In the genomic region with DNA sequence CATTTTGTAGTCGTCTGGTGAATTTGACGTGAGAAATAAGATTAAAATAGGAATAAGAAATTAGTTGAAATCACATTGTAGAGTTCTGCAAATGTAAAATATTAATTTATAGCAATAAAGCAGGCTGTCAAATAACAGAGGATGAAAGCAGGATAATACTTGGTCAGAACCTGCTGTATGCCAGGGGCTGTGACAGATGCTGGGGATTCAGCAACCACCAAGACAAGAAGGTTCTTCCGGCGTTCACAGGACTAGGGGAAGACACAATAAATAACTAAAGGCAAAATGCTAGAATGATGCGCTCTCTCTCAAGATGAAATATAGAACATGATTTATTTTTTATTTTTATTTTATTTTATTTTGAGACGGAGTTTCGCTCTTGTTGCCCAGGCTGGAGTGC, we compare ENCODE assay signal across 9 cellular contexts. TPM values are rescaled to one million over a fixed set of nuclear protein-coding genes. Genes with fewer than 3 reads are reported as not detected.
A peak's percentile ranks its signal among the peaks of the same experiment; 100 is the strongest.
DNase-seq lines count a peak whose midpoint lies in the region; ATAC-seq, FAIRE-seq and TF ChIP-seq lines count a peak whose summit lies in the region.
"Had no signal": no experiment of that assay in that cellular context is flagged by ENCODE, and none has a peak within 500 bp of the region (broad histone marks: within the 10 kb centered on the region; RNA-seq: fewer than 3 reads in every experiment).

No MANE protein-coding gene starts in this region.

- H3K4me3 Mint-ChIP-seq in memory B cell: peak overlapping the region; percentile 91

- RAD21 ChIA-PET in HCT116 (lab: Charles Lee; ENCODE audit: low non-redundant PET in 1 of 2, low total read pairs in 2 of 2, uncharacterized antibody in 2 of 2, unreplicated experiment in 2 of 2): no interaction called here

- CTCF ChIA-PET in A549 (lab: Yijun Ruan, JAX): interaction anchor here (1.0 kb wide), 1 partner anchor 21 kb away, joined by 3 read pairs; no protein-coding TSS in a partner anchor
- CTCF ChIA-PET in HCT116 (lab: Charles Lee): no interaction called here

- no peaks in the 10 kb centered on the region for H3K79me2 ChIP-seq in HCT116 (ENCODE audit: insufficient read depth, low read length)

- no peaks in the 10 kb centered on the region for H4K20me1 ChIP-seq in HCT116 (ENCODE audit: insufficient read depth)

- no peak for TF ChIP-seq EP300 in A549 (IDR thresholded peaks at IDR 0.05)

- TSS peak; percentile 93 for BruUV-seq in HCT116 (replicated peaks; lab: Mats Ljungman, UMichigan)

- no peaks in the 10 kb centered on the region for H3K27me3 ChIP-seq in HCT116 (ENCODE audit: insufficient read depth, low read length)

- peaks cover 5% of the 10 kb centered on the region for H3K4me1 Mint-ChIP-seq in memory B cell

- TF ChIP-seq RAD21 in A549 (conservative IDR thresholded peaks at IDR 0.05 in 1 of 2, IDR thresholded peaks at IDR 0.05 in 1 of 2) (no peak), HCT116 (IDR thresholded peaks at IDR 0.05; ENCODE audit: low read depth) (no peak)

- no peaks in the 10 kb centered on the region for H3K27me3 Mint-ChIP-seq in memory B cell

- no peaks in the 10 kb centered on the region for H3K4me1 ChIP-seq in A549
- peaks cover 0 to 5% of the 10 kb centered on the region in 2 experiments; a peak in 2 of 4 replicates for H3K4me1 ChIP-seq in HCT116 (ENCODE audit: control insufficient read depth in 1 of 2, insufficient read depth in 2 of 2, low read length in 2 of 2)

- no peak for FAIRE-seq in A549 (lab: Jason Lieb, UNC)

- WGBS in A549 (ENCODE audit: missing lambda C conversion rate): 51% methylated on average over 7 of the region's 7 CpGs

- DNase-seq in A549 (ENCODE audit: low read depth in 1 of 2, low spot score in 1 of 2) (no peak), HCT116 (ENCODE audit: low read depth, low spot score) (no peak), astrocyte of the cerebellum (ENCODE audit: low read depth) (no peak), memory B cell (ENCODE audit: low spot score in 2 of 2) (no peak), NCI-H1930 (lab: John Stamatoyannopoulos, UW) (no peak), hippocampal formation (lab: John Stamatoyannopoulos, UW) (no peak), occipital lobe (lab: John Stamatoyannopoulos, UW) (no peak)

- H3K27ac Mint-ChIP-seq in memory B cell: peak overlapping the region; percentile 92

- peak overlapping the region; percentile 91 to 92 for H3K27ac ChIP-seq in A549
- peak overlapping the region; percentile 91; the same call in 1 of the 2 replicates for H3K27ac ChIP-seq in HCT116 (ENCODE audit: low read depth, low read length)

- peaks cover 2% of the 10 kb centered on the region for H3K36me3 Mint-ChIP-seq in memory B cell

- no peaks in the 10 kb centered on the region for H3K36me3 ChIP-seq in HCT116 (ENCODE audit: control insufficient read depth in 1 of 2, insufficient read depth in 2 of 2, low read length in 2 of 2)

- no peaks in the 10 kb centered on the region for H3K9me3 ChIP-seq in A549
- H3K9me3 ChIP-seq in HCT116 (ENCODE audit: control insufficient read depth in 1 of 2, insufficient read depth in 1 of 2, low read depth in 1 of 2, low read length in 2 of 2): no peaks in the 10 kb centered on the region

- no peaks in the 10 kb centered on the region for H3K9me2 ChIP-seq in HCT116 (ENCODE audit: insufficient read depth)

- in situ Hi-C loops in astrocyte of the cerebellum (cut with HindIII; ENCODE audit: low sequenced_read_pairs): no loop called here

- ATAC-seq in A549 (peak in 1 of 2 experiments; percentile 39; a peak in 2 of 6 replicates), HCT116 (no peak), memory B cell (ENCODE audit: low read depth) (no peak), GM19035 (IDR thresholded peaks at IDR 0.05; ENCODE audit: unreplicated experiment) (no peak)

- H3K4me3 ChIP-seq in A549 (peak overlapping the region; percentile 73), HCT116 (replicated peaks in 1 of 2; ENCODE audit: low read depth in 1 of 2, low read length in 2 of 2) (peak overlapping the region; percentile 75 to 84), astrocyte of the cerebellum (ENCODE audit: low read depth, low read length) (peak overlapping the region; percentile 49)

- TF ChIP-seq CTCF in A549 (IDR thresholded peaks at IDR 0.05) (no peak), HCT116 (IDR thresholded peaks at IDR 0.05 in 2 of 3, conservative IDR thresholded peaks at IDR 0.05 in 1 of 3; ENCODE audit: borderline replicate concordance in 1 of 3, insufficient read depth in 1 of 3, low read depth in 2 of 3, low read length in 2 of 3) (no peak), astrocyte of the cerebellum (IDR thresholded peaks at IDR 0.05; ENCODE audit: low read depth, low read length, missing control alignments) (no peak)

- TF ChIP-seq POLR2A in A549 (IDR thresholded peaks at IDR 0.05; ENCODE audit: low read length): no peak
- TF ChIP-seq POLR2A in HCT116 (IDR thresholded peaks at IDR 0.05; ENCODE audit: borderline replicate concordance, extremely low read depth, insufficient read depth, insufficient read length): no peak

- POLR2A ChIA-PET in A549 (lab: Yijun Ruan, JAX): no interaction called here
- POLR2A ChIA-PET in HCT116 (lab: Charles Lee): no interaction called here

- intact Hi-C loops in HCT116 (cut with micrococcal nuclease): no loop called here

- H3K9me3 Mint-ChIP-seq in memory B cell: no peaks in the 10 kb centered on the region

- H3K9ac ChIP-seq in HCT116 (ENCODE audit: low read length): peak overlapping the region; percentile 71

- peak overlapping the region; percentile 81 for H3K4me2 ChIP-seq in A549
- H3K4me2 ChIP-seq in HCT116 (ENCODE audit: low read length): peak overlapping the region; percentile 82

- peak overlapping the region; percentile 29 for H2AFZ ChIP-seq in HCT116 (ENCODE audit: low read depth, low read length, poor library complexity, severe bottlenecking)

TF ChIP-seq in A549, 52 proteins besides CTCF, POLR2A, EP300 and RAD21:
- TF ChIP-seq NFE2L2 (conservative IDR thresholded peaks at IDR 0.05; ENCODE audit: low read length) (no peak), CBX8 (IDR thresholded peaks at IDR 0.05) (no peak), RARB (CRISPR knock-in tag; IDR thresholded peaks at IDR 0.05) (no peak)
- TF ChIP-seq, protein P1, sequence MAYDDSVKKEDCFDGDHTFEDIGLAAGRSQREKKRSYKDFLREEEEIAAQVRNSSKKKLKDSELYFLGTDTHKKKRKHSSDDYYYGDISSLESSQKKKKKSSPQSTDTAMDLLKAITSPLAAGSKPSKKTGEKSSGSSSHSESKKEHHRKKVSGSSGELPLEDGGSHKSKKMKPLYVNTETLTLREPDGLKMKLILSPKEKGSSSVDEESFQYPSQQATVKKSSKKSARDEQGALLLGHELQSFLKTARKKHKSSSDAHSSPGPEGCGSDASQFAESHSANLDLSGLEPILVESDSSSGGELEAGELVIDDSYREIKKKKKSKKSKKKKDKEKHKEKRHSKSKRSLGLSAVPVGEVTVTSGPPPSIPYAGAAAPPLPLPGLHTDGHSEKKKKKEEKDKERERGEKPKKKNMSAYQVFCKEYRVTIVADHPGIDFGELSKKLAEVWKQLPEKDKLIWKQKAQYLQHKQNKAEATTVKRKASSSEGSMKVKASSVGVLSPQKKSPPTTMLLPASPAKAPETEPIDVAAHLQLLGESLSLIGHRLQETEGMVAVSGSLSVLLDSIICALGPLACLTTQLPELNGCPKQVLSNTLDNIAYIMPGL (CRISPR knock-in tag; IDR thresholded peaks at IDR 0.05; ENCODE audit: borderline replicate concordance): no peak

TF ChIP-seq in HCT116, 20 proteins besides CTCF, POLR2A, EP300 and RAD21:
- no peak for TF ChIP-seq EGR1 (IDR thresholded peaks at IDR 0.05; ENCODE audit: low read depth)
- TF ChIP-seq EZH2 (IDR thresholded peaks at IDR 0.05): no peak

RNA-seq across cellular contexts. Expression of a gene that starts 6.8 kb away (rescaled TPM):
- polyA plus RNA-seq in A549 (2011; rRNA removed) (317 and 446 TPM in 2 replicates), A549 (2017; fragmentation: RNase III; extraction: RNeasy Plus Mini Kit Qiagen cat#74134 plus additional on column Dnase treatment) (364 to 374 TPM (median 372 TPM) in 3 replicates)
- polyA plus RNA-seq in A549 (2012; cell fraction: cytosol; rRNA removed): 250 and 287 TPM in 2 replicates
- 60.2 and 107 TPM in 2 replicates for polyA plus RNA-seq in A549 (2012; cell fraction: nucleus; rRNA removed)
- 68.9 and 96.2 TPM in 2 replicates for polyA minus RNA-seq in A549 (2011; rRNA and poly(A)+ RNA removed)
- total RNA-seq in HCT116 (2021; ENCODE audit: unreplicated experiment) (370 TPM), occipital lobe (112 TPM)
- 294 and 378 TPM in 2 replicates for polyA plus RNA-seq in HCT116 (2012)

RNA-seq across cellular contexts. Expression of a gene that starts 14.0 kb away (rescaled TPM):
- polyA plus RNA-seq in A549 (2011; rRNA removed) (3.2 and 3.4 TPM in 2 replicates), A549 (2017; fragmentation: RNase III; extraction: RNeasy Plus Mini Kit Qiagen cat#74134 plus additional on column Dnase treatment) (0.75 to 1.8 TPM (median 1.0 TPM) in 3 replicates)
- 0.87 and 1.0 TPM in 2 replicates for polyA plus RNA-seq in A549 (2012; cell fraction: cytosol; rRNA removed)
- 0.83 and 1.5 TPM in 2 replicates for polyA plus RNA-seq in A549 (2012; cell fraction: nucleus; rRNA removed)
- 1.9 and 4.2 TPM in 2 replicates for polyA minus RNA-seq in A549 (2011; rRNA and poly(A)+ RNA removed)
- total RNA-seq in HCT116 (2021; ENCODE audit: unreplicated experiment) (0.20 TPM), occipital lobe (not detected)
- polyA plus RNA-seq in HCT116 (2012): 0.22 and 0.39 TPM in 2 replicates
- total RNA-seq: osteocyte had no signal
